In the genomic region with DNA sequence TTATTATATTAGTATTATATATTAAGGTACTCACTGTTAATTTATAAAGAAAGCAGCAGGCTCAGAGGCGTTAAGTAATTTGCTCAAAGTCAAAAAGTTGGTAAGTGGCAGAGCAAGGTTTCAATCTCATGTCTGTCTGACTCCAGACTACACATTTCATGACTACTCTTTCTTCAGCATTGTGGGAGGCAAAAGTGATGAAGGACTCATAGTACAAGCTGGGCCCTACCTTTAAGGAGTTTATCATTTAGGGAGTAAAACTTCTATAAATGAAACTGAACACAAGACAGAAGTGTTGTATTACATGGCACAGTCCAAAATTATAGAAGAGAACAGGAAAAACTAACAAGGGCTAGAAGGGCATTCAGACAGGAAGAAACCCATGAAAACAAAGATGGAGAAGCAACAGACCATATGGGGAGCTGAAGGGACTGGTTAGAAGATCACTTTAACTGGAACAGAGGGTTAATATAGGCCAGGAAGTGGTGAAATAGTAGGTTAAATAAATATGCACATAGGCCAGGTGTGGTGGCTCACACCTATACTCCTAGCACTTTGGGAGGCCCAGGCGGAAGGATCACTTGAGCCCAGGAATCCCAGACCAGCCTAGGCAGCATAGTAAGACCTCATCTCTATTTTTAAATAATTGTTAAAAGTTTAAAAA, we compare ENCODE assay signal across 12 cellular contexts. TPM values are rescaled to one million over a fixed set of nuclear protein-coding genes. Genes with fewer than 3 reads are reported as not detected.
DNase-seq lines count a peak whose midpoint lies in the region; ATAC-seq and TF ChIP-seq lines count a peak whose summit lies in the region.
"Had no signal": no experiment of that assay in that cellular context is flagged by ENCODE, and none has a peak within 500 bp of the region (broad histone marks: within the 10 kb centered on the region; RNA-seq: fewer than 3 reads in every experiment).

No MANE protein-coding gene starts in this region.

- WGBS in suprapubic skin: 88% methylated on average over 2 of the region's 2 CpGs

- peak; percentile 37 for DNase-seq in DMS 273 (lab: John Stamatoyannopoulos, UW; ENCODE audit: unreplicated experiment)
- no peak for DNase-seq in DMS 273 treated with DMSO at 0.1 percent for 48 hours (lab: John Stamatoyannopoulos, UW)
- DNase-seq in adipocyte (ENCODE audit: low read depth): no peak
- DNase-seq in mucosa of descending colon: no peak
- DNase-seq in suprapubic skin (ENCODE audit: low spot score in 2 of 2): no peak
- no peak for DNase-seq in activated T-cell treated with anti-CD3 and anti-CD28 coated beads, Interleukin-2, amount 50 U/mL, for 48 hours
- no peak for DNase-seq in RWPE1 (ENCODE audit: low spot score)
- DNase-seq in DMS153 (lab: John Stamatoyannopoulos, UW): no peak
- DNase-seq: activated CD4-positive, CD25-positive, alpha-beta regulatory T cell; activated gamma-delta T cell; stimulated activated naive CD8-positive, alpha-beta T cell treated with anti-CD3 and anti-CD28 coated beads, Interleukin-15, amount 100 ng/mL, for 72 hours had no signal

- intact Hi-C loops in mucosa of descending colon (cut with DNase I, micrococcal nuclease): no loop called here

- H3K36me3 ChIP-seq in adipocyte (ENCODE audit: control insufficient read depth, insufficient read depth, low read length, severe bottlenecking) (no peaks in the 10 kb centered on the region), mucosa of descending colon (ENCODE audit: low read depth) (no peaks in the 10 kb centered on the region), suprapubic skin (no peaks in the 10 kb centered on the region)

- no peak for TF ChIP-seq POLR2A in suprapubic skin (IDR thresholded peaks at IDR 0.05)

- TF ChIP-seq CTCF in mucosa of descending colon (IDR thresholded peaks at IDR 0.05) (no peak), suprapubic skin (IDR thresholded peaks at IDR 0.05) (no peak), RWPE1 (conservative IDR thresholded peaks at IDR 0.05; ENCODE audit: low read depth) (no peak)

- no peak for TF ChIP-seq EP300 in suprapubic skin (IDR thresholded peaks at IDR 0.05)

- peak overlapping the region; percentile 76 for H3K9ac ChIP-seq in adipocyte (ENCODE audit: low read length)

- CTCF ChIA-PET in RWPE1 (lab: Yijun Ruan, JAX): interaction anchor here (1.4 kb wide), 1 partner anchor 122 kb away, joined by 3 read pairs; no protein-coding TSS in a partner anchor

- H3K27ac ChIP-seq in suprapubic skin (peak overlapping the region; percentile 39), RWPE1 (no peak overlapping the region)
- H3K27ac ChIP-seq: 22Rv1 had no signal

- POLR2A ChIA-PET in RWPE1 (lab: Yijun Ruan, JAX; ENCODE audit: low non-redundant PET): no interaction called here

- H3K9me3 ChIP-seq in adipocyte (ENCODE audit: control insufficient read depth, low read length): no peaks in the 10 kb centered on the region
- H3K9me3 ChIP-seq in mucosa of descending colon: no peaks in the 10 kb centered on the region
- no peaks in the 10 kb centered on the region for H3K9me3 ChIP-seq in suprapubic skin

- H3K27me3 ChIP-seq in adipocyte (replicated peaks; ENCODE audit: control insufficient read depth, insufficient read depth, low read length) (no peaks in the 10 kb centered on the region), suprapubic skin (no peaks in the 10 kb centered on the region)

- H3K4me3 ChIP-seq in adipocyte (ENCODE audit: low read length): peak overlapping the region; percentile 59
- H3K4me3 ChIP-seq in mucosa of descending colon: no peak overlapping the region
- H3K4me3 ChIP-seq in suprapubic skin: peak overlapping the region; percentile 1

- H3K4me1 ChIP-seq in adipocyte (ENCODE audit: control insufficient read depth, insufficient read depth, low read length) (peaks cover 80% of the 10 kb centered on the region), mucosa of descending colon (ENCODE audit: low read depth) (peaks cover 2% of the 10 kb centered on the region), suprapubic skin (peaks cover 53% of the 10 kb centered on the region)

- ATAC-seq in mucosa of descending colon: peak; percentile 66
- ATAC-seq: stimulated activated naive CD8-positive, alpha-beta T cell treated with anti-CD3 and anti-CD28 coated beads, Interleukin-15, amount 100 ng/mL, for 72 hours had no signal

RNA-seq across cellular contexts. Expression of a gene that starts 11.5 kb away (rescaled TPM):
- 100 to 1,000 TPM in 2 of 3 donors, 10 to 100 TPM in 1; 89.8 to 109 (median 107) TPM for total RNA-seq in mucosa of descending colon
- 10 to 100 TPM; 27.8 to 52.7 (median 34.5) TPM for total RNA-seq in suprapubic skin

RNA-seq across cellular contexts. Expression of a gene that starts 40.1 kb away (rescaled TPM):
- 100 to 1,000 TPM in 1 of 3 donors, 10 to 100 TPM in 2; 67.9 to 103 (median 71.0) TPM for total RNA-seq in mucosa of descending colon
- total RNA-seq in suprapubic skin: 10 to 100 TPM; 26.2 to 36.2 (median 31.5) TPM
